In genomic region chr2:69683170-69683971, GRCh38 we compare ENCODE assay signal across 8 cellular contexts. TPM values are rescaled to one million over a fixed set of nuclear protein-coding genes. Genes with fewer than 3 reads are reported as not detected.
DNase-seq lines count a peak whose midpoint lies in the region; ATAC-seq and TF ChIP-seq lines count a peak whose summit lies in the region.

No MANE protein-coding gene starts in this region.

- H3K4me1 ChIP-seq in uterus = peaks cover 0 to 6% of the 10 kb centered on the region in 2 donors

- DNase-seq in Right ventricle myocardium inferior (ENCODE audit: missing footprints) (no peak), cardiac septum (ENCODE audit: low spot score) (no peak), amniotic epithelial cell (ENCODE audit: low read depth) (peak; percentile 96), kidney epithelial cell (ENCODE audit: low read depth) (peak; percentile 65), uterus (peak; percentile 57 to 80), erythroblast (lab: John Stamatoyannopoulos, UW) (no peak)

- intact Hi-C loops in Right ventricle myocardium inferior (cut with DNase I) (no loop called here), cardiac septum (cut with DNase I) (loop anchor here (5.0 kb wide), 1 partner anchor 41 kb away; the partner anchor contains the start of gene AAK1), uterus (cut with DNase I; ENCODE audit: low total_unique reads) (no loop called here)

- H3K9me3 ChIP-seq in uterus = no peaks in the 10 kb centered on the region

- TF ChIP-seq CTCF in kidney epithelial cell (IDR thresholded peaks at IDR 0.05; ENCODE audit: insufficient read depth, low read length, poor library complexity, severe bottlenecking) = no peak
- TF ChIP-seq CTCF in uterus (IDR thresholded peaks at IDR 0.05) = no peak

- TF ChIP-seq POLR2A in uterus (IDR thresholded peaks at IDR 0.05) (no peak), erythroblast (IDR thresholded peaks at IDR 0.05; ENCODE audit: low read length) (no peak)

- H3K27me3 ChIP-seq in kidney epithelial cell (ENCODE audit: control insufficient read depth, insufficient read depth, low read length) (no peaks in the 10 kb centered on the region), uterus (no peaks in the 10 kb centered on the region)

- peak; percentile 62 for ATAC-seq in Right ventricle myocardium inferior
- ATAC-seq in HG02885 (IDR thresholded peaks at IDR 0.05; ENCODE audit: poor library complexity, unreplicated experiment) = no peak
- no peak for ATAC-seq in GM21367 (IDR thresholded peaks at IDR 0.05; ENCODE audit: unreplicated experiment)

- no peaks in the 10 kb centered on the region for H3K36me3 ChIP-seq in kidney epithelial cell (ENCODE audit: control insufficient read depth, insufficient read depth, low read length)
- no peaks in the 10 kb centered on the region for H3K36me3 ChIP-seq in uterus

- peak overlapping the region; percentile 67 to 87 for H3K27ac ChIP-seq in uterus

- H3K4me3 ChIP-seq in kidney epithelial cell (ENCODE audit: low read depth, low read length) = no peak overlapping the region
- H3K4me3 ChIP-seq in uterus = no peak overlapping the region

RNA-seq across cellular contexts. Expression of gene AAK1, which starts 39.8 kb away (rescaled TPM):
- 76.2 TPM for total RNA-seq in Right ventricle myocardium inferior
- total RNA-seq in cardiac septum = 124 TPM
- 32.5 and 54.3 TPM in 2 replicates for total RNA-seq in kidney epithelial cell
- 10 to 100 TPM; 13.1 to 66.3 (median 32.5) TPM for total RNA-seq in uterus

RNA-seq across cellular contexts. Expression of gene ANXA4, which starts 58.6 kb away (rescaled TPM):
- total RNA-seq in Right ventricle myocardium inferior = 27.5 TPM
- total RNA-seq in cardiac septum = 39.7 TPM
- total RNA-seq in kidney epithelial cell = 73.6 and 93.5 TPM in 2 replicates
- total RNA-seq in uterus = 10 to 100 TPM; 17.4 to 78.5 (median 32.4) TPM

Comparison
In these comparisons a context has a peak if more than half of its experiments do, and no peak if none do; other contexts are left out.
1. DNase-seq: peak in amniotic epithelial cell (single experiment), kidney epithelial cell (single experiment) and uterus (2 of 2); none in Right ventricle myocardium inferior (single experiment), cardiac septum (single experiment) and erythroblast (0 of 2).